11 cellular contexts compared by ENCODE assay signal in genomic region chr12:110001596-110001995, GRCh38. TPM values are rescaled to one million over a fixed set of nuclear protein-coding genes. Genes with fewer than 3 reads are reported as not detected.
DNase-seq lines count a peak whose midpoint lies in the region; ATAC-seq and TF ChIP-seq lines count a peak whose summit lies in the region.
"Had no signal": no experiment of that assay in that cellular context is flagged by ENCODE, and none has a peak within 500 bp of the region (broad histone marks: within the 10 kb centered on the region; RNA-seq: fewer than 3 reads in every experiment).

No MANE protein-coding gene starts in this region.

- intact Hi-C loops in activated CD4-positive, alpha-beta T cell treated with anti-CD3 and anti-CD28 coated beads, Interleukin-2, amount 10 ng/mL, durations not matched to agents 24 days and 14 days (cut with micrococcal nuclease), result no loop called here
- intact Hi-C loops in PC-9 (cut with micrococcal nuclease; ENCODE audit: unreplicated experiment) (loop anchor here (5.0 kb wide), 1 partner anchor 49 kb away; no protein-coding TSS in a partner anchor), esophagus muscularis mucosa (cut with DNase I) (no loop called here)

- POLR2A ChIA-PET in PC-9 (lab: Charles Lee; ENCODE audit: unreplicated experiment), result no interaction called here

- H3K4me3 Mint-ChIP-seq in activated CD4-positive, alpha-beta T cell treated with anti-CD3 and anti-CD28 coated beads, Interleukin-2, amount 10 ng/mL, durations not matched to agents 24 days and 14 days, result peak overlapping the region; percentile 100

- H3K9me3 ChIP-seq in PC-9 (ENCODE audit: insufficient read depth, low read depth), result no peaks in the 10 kb centered on the region
- no peaks in the 10 kb centered on the region for H3K9me3 ChIP-seq in esophagus muscularis mucosa
- H3K9me3 ChIP-seq in skeletal muscle satellite cell (replicated peaks; ENCODE audit: low read length), result no peaks in the 10 kb centered on the region

- peaks cover 52% of the 10 kb centered on the region for H3K4me1 Mint-ChIP-seq in activated CD4-positive, alpha-beta T cell treated with anti-CD3 and anti-CD28 coated beads, Interleukin-2, amount 10 ng/mL, durations not matched to agents 24 days and 14 days

- DNase-seq in activated CD4-positive, alpha-beta T cell treated with anti-CD3 and anti-CD28 coated beads, Interleukin-2, amount 10 ng/mL, durations not matched to agents 24 days and 14 days, result no peak
- DNase-seq in activated CD4-positive, alpha-beta T cell treated with anti-CD3 and anti-CD28 coated beads for 1 hour, result no peak
- DNase-seq in PC-9 (peak in 1 of 2 experiments; percentile 74), esophagus muscularis mucosa (ENCODE audit: extremely low spot score) (no peak), GM19238 (ENCODE audit: insufficient read length, low spot score) (no peak)
- no peak for DNase-seq in activated CD4-positive, CD25-positive, alpha-beta regulatory T cell (lab: John Stamatoyannopoulos, UW)
- DNase-seq: anterior cingulate cortex, head of caudate nucleus had no signal

- no peaks in the 10 kb centered on the region for H3K9me3 Mint-ChIP-seq in activated CD4-positive, alpha-beta T cell treated with anti-CD3 and anti-CD28 coated beads, Interleukin-2, amount 10 ng/mL, durations not matched to agents 24 days and 14 days

- no TSS peak for BruUV-seq in PC-9 (replicated peaks; lab: Mats Ljungman, UMichigan)

- peak overlapping the region; percentile 93 for H3K9ac ChIP-seq in skeletal muscle satellite cell (ENCODE audit: low read depth, low read length)

- H3K27me3 ChIP-seq in PC-9 (ENCODE audit: insufficient read depth, low read depth) (no peaks in the 10 kb centered on the region), esophagus muscularis mucosa (no peaks in the 10 kb centered on the region), skeletal muscle satellite cell (ENCODE audit: control insufficient read depth, insufficient read depth, low read length) (no peaks in the 10 kb centered on the region)

- no peaks in the 10 kb centered on the region for H4K20me1 ChIP-seq in PC-9 (ENCODE audit: insufficient read depth)

- peaks cover 29% of the 10 kb centered on the region for H3K36me3 Mint-ChIP-seq in activated CD4-positive, alpha-beta T cell treated with anti-CD3 and anti-CD28 coated beads, Interleukin-2, amount 10 ng/mL, durations not matched to agents 24 days and 14 days (ENCODE audit: low read depth)

- no peak overlapping the region for H2AFZ ChIP-seq in PC-9

- 45% methylated on average over 4 of the region's 4 CpGs for WGBS in esophagus muscularis mucosa

- H3F3A ChIP-seq in PC-9 (ENCODE audit: insufficient read depth, low read depth), result peaks cover 33% of the 10 kb centered on the region; the same call in 1 of the 2 replicates

- peak overlapping the region; percentile 79 for H3K27ac ChIP-seq in PC-9
- H3K27ac ChIP-seq in esophagus muscularis mucosa (replicated peaks in 1 of 4), result peak overlapping the region in 3 of 4 donors; percentile 7 to 57 (median 11)
- H3K27ac ChIP-seq: 22Rv1 had no signal

- no peak for TF ChIP-seq POLR2A in esophagus muscularis mucosa (IDR thresholded peaks at IDR 0.05; ENCODE audit: low read depth)

- H3K36me3 ChIP-seq in PC-9 (ENCODE audit: low read depth), result no peaks in the 10 kb centered on the region
- peaks cover 0 to 9% (median 2%) of the 10 kb centered on the region in 4 donors for H3K36me3 ChIP-seq in esophagus muscularis mucosa
- H3K36me3 ChIP-seq in skeletal muscle satellite cell (ENCODE audit: insufficient read depth, low read length), result peaks cover 17% of the 10 kb centered on the region

- CTCF ChIA-PET in PC-9 (lab: Charles Lee), result no interaction called here

- H3K4me1 ChIP-seq in PC-9 (replicated peaks; ENCODE audit: insufficient read depth) (peaks cover 41% of the 10 kb centered on the region), esophagus muscularis mucosa (peaks cover 18 to 50% (median 40%) of the 10 kb centered on the region in 4 donors), skeletal muscle satellite cell (ENCODE audit: control insufficient read depth, insufficient read depth, low read length) (peaks cover 42% of the 10 kb centered on the region)

- no peak for ATAC-seq in HG03432 (IDR thresholded peaks at IDR 0.05; ENCODE audit: unreplicated experiment)

- peaks cover 36% of the 10 kb centered on the region for H3K79me2 ChIP-seq in PC-9 (ENCODE audit: low read depth)

- H3K4me3 ChIP-seq in PC-9 (no peak overlapping the region), esophagus muscularis mucosa (no peak overlapping the region), skeletal muscle satellite cell (ENCODE audit: low read length) (peak overlapping the region; percentile 81)

- H3K27ac Mint-ChIP-seq in activated CD4-positive, alpha-beta T cell treated with anti-CD3 and anti-CD28 coated beads, Interleukin-2, amount 10 ng/mL, durations not matched to agents 24 days and 14 days, result no peak overlapping the region

- TF ChIP-seq CTCF in PC-9 (conservative IDR thresholded peaks at IDR 0.05) (no peak), esophagus muscularis mucosa (IDR thresholded peaks at IDR 0.05) (no peak)

- no peaks in the 10 kb centered on the region for H3K9me2 ChIP-seq in PC-9 (ENCODE audit: insufficient read depth)

- H3K27me3 Mint-ChIP-seq in activated CD4-positive, alpha-beta T cell treated with anti-CD3 and anti-CD28 coated beads, Interleukin-2, amount 10 ng/mL, durations not matched to agents 24 days and 14 days, result no peaks in the 10 kb centered on the region

- H3K4me2 ChIP-seq in PC-9, result peak overlapping the region; percentile 99; the same call in 1 of the 2 replicates
- peak overlapping the region; percentile 98 for H3K4me2 ChIP-seq in skeletal muscle satellite cell (ENCODE audit: low read length)

- no peak for TF ChIP-seq EP300 in esophagus muscularis mucosa (IDR thresholded peaks at IDR 0.05)

RNA-seq across cellular contexts. Expression of gene ANKRD13A, which starts 2.4 kb away (rescaled TPM):
- total RNA-seq in activated CD4-positive, alpha-beta T cell treated with anti-CD3 and anti-CD28 coated beads, Interleukin-2, amount 10 ng/mL, durations not matched to agents 24 days and 14 days, result 60.6 and 62.5 TPM in 2 replicates
- total RNA-seq in PC-9 (2021), result 61.8 and 66.9 TPM in 2 replicates
- total RNA-seq in esophagus muscularis mucosa, result 100 to 1,000 TPM in 2 of 4 donors, 10 to 100 TPM in 2; 91.3 to 165 (median 124) TPM
- 31.7 and 58.1 TPM in 2 replicates for total RNA-seq in skeletal muscle satellite cell (2012; rRNA removed)

RNA-seq across cellular contexts. Expression of gene GIT2, which starts 5.4 kb away (rescaled TPM):
- 87.1 and 88.6 TPM in 2 replicates for total RNA-seq in activated CD4-positive, alpha-beta T cell treated with anti-CD3 and anti-CD28 coated beads, Interleukin-2, amount 10 ng/mL, durations not matched to agents 24 days and 14 days
- total RNA-seq in PC-9 (2021) (27.2 and 36.7 TPM in 2 replicates), esophagus muscularis mucosa (10 to 100 TPM; 28.7 to 46.5 (median 36.2) TPM)
- 26.1 and 35.6 TPM in 2 replicates for total RNA-seq in skeletal muscle satellite cell (2012; rRNA removed)

RNA-seq across cellular contexts. Expression of gene C12orf76, which starts 46.7 kb away (rescaled TPM):
- 21.3 and 25.1 TPM in 2 replicates for total RNA-seq in activated CD4-positive, alpha-beta T cell treated with anti-CD3 and anti-CD28 coated beads, Interleukin-2, amount 10 ng/mL, durations not matched to agents 24 days and 14 days
- total RNA-seq in PC-9 (2021) (29.2 and 29.4 TPM in 2 replicates), esophagus muscularis mucosa (10 to 100 TPM; 13.6 to 14.7 (median 13.9) TPM)
- 7.4 and 7.6 TPM in 2 replicates for total RNA-seq in skeletal muscle satellite cell (2012; rRNA removed)
